9 cellular contexts compared by ENCODE assay signal in genomic region chr9:120919639-120920494, GRCh38. TPM values are rescaled to one million over a fixed set of nuclear protein-coding genes. Genes with fewer than 3 reads are reported as not detected.
DNase-seq lines count a peak whose midpoint lies in the region; ATAC-seq, FAIRE-seq and TF ChIP-seq lines count a peak whose summit lies in the region.
"Had no signal": no experiment of that assay in that cellular context is flagged by ENCODE, and none has a peak within 500 bp of the region (broad histone marks: within the 10 kb centered on the region; RNA-seq: fewer than 3 reads in every experiment).

No MANE protein-coding gene starts in this region.

- intact Hi-C loops in activated CD4-positive, alpha-beta T cell treated with anti-CD3 and anti-CD28 coated beads, Interleukin-2, amount 10 ng/mL, durations not matched to agents 24 days and 14 days (cut with micrococcal nuclease): loop anchor here (2.0 kb wide), 1 partner anchor 15 kb away; no protein-coding TSS in a partner anchor
- intact Hi-C loops in K562 (cut with micrococcal nuclease): no loop called here

- BruUV-seq in K562 (replicated peaks; lab: Mats Ljungman, UMichigan): no TSS peak

- peaks cover 72% of the 10 kb centered on the region for H3K4me1 Mint-ChIP-seq in activated CD4-positive, alpha-beta T cell treated with anti-CD3 and anti-CD28 coated beads, Interleukin-2, amount 10 ng/mL, durations not matched to agents 24 days and 14 days

- H3K36me3 ChIP-seq in K562 (ENCODE audit: control insufficient read depth, insufficient read depth, low read length): no peaks in the 10 kb centered on the region
- no peaks in the 10 kb centered on the region for H3K36me3 ChIP-seq in mesendoderm (ENCODE audit: control insufficient read depth, insufficient read depth, low read length)
- no peaks in the 10 kb centered on the region for H3K36me3 ChIP-seq in tibial nerve
- H3K36me3 ChIP-seq in osteoblast (ENCODE audit: insufficient read depth, low read length): no peaks in the 10 kb centered on the region

- H3K79me2 ChIP-seq in K562 (ENCODE audit: control insufficient read depth, insufficient read depth, low read length) (no peaks in the 10 kb centered on the region), mesendoderm (ENCODE audit: control insufficient read depth, insufficient read depth, low read length) (no peaks in the 10 kb centered on the region), osteoblast (ENCODE audit: insufficient read depth, low read length) (no peaks in the 10 kb centered on the region)

- no peak overlapping the region for H2AK5ac ChIP-seq in mesendoderm (ENCODE audit: low read length)

- H3K9me3 Mint-ChIP-seq in activated CD4-positive, alpha-beta T cell treated with anti-CD3 and anti-CD28 coated beads, Interleukin-2, amount 10 ng/mL, durations not matched to agents 24 days and 14 days: no peaks in the 10 kb centered on the region

- in situ Hi-C loops in K562 (cut with MboI): no loop called here

- WGBS in K562 (ENCODE audit: insufficient coverage, low coverage, missing lambda C conversion rate): 54% methylated on average over 10 of the region's 10 CpGs
- WGBS in mesendoderm (ENCODE audit: extremely low coverage, insufficient coverage, low lambda C conversion rate): no CpG with 5 or more reads among the region's 10 CpGs
- 56 to 74% methylated on average over 10 of the region's 10 CpGs for WGBS in tibial nerve, 2 donors

- peak overlapping the region; percentile 96 for H3K27ac Mint-ChIP-seq in activated CD4-positive, alpha-beta T cell treated with anti-CD3 and anti-CD28 coated beads, Interleukin-2, amount 10 ng/mL, durations not matched to agents 24 days and 14 days

- TF ChIP-seq RAD21 in K562 (CRISPR knock-in tag; conservative IDR thresholded peaks at IDR 0.05 in 1 of 2, IDR thresholded peaks at IDR 0.05 in 1 of 2): no peak

- H2AFZ ChIP-seq in K562 (ENCODE audit: low read depth, low read length) (no peak overlapping the region; the same call in 1 of the 2 replicates), osteoblast (ENCODE audit: low read length) (no peak overlapping the region)

- peak overlapping the region; percentile 6 for H3K56ac ChIP-seq in mesendoderm (ENCODE audit: low read length)

- ATAC-seq in K562 (peak; percentile 69), GM19452 (IDR thresholded peaks at IDR 0.05; ENCODE audit: unreplicated experiment) (no peak)

- H3K9me3 ChIP-seq in K562 (replicated peaks; ENCODE audit: control insufficient read depth, insufficient read depth, low read depth, low read length): no peaks in the 10 kb centered on the region
- H3K9me3 ChIP-seq in tibial nerve: no peaks in the 10 kb centered on the region
- H3K9me3 ChIP-seq in osteoblast (ENCODE audit: low read depth, low read length): no peaks in the 10 kb centered on the region

- no peak overlapping the region for H2BK15ac ChIP-seq in mesendoderm (replicated peaks; ENCODE audit: low read depth)

- H3K79me1 ChIP-seq in mesendoderm (ENCODE audit: low read length): no peaks in the 10 kb centered on the region

- FAIRE-seq in K562 (lab: Jason Lieb, UNC): peak; percentile 44

- H2BK120ac ChIP-seq in mesendoderm (ENCODE audit: low read depth, low read length): no peak overlapping the region

- no peak overlapping the region for H4K5ac ChIP-seq in mesendoderm (ENCODE audit: low read length)

- no peak for DNase-seq in activated CD4-positive, alpha-beta T cell treated with anti-CD3 and anti-CD28 coated beads, Interleukin-2, amount 10 ng/mL, durations not matched to agents 24 days and 14 days
- no peak for DNase-seq in activated CD4-positive, alpha-beta T cell treated with anti-CD3 and anti-CD28 coated beads for 1 hour
- DNase-seq in K562 (ENCODE audit: extremely low read depth in 1 of 4, low spot score in 3 of 4) (no peak), mesendoderm (no peak), tibial nerve (ENCODE audit: low spot score in 2 of 2) (peak; percentile 63 to 75), osteoblast (ENCODE audit: insufficient read length, low spot score, missing footprints) (no peak), SW480 (ENCODE audit: low spot score) (no peak)
- DNase-seq: NCI-H446 treated with DMSO at 0.1 percent for 48 hours had no signal

- H3K27ac ChIP-seq in K562 (ENCODE audit: extremely low read depth, low read depth, low read length) (no peak overlapping the region), mesendoderm (ENCODE audit: low read depth, low read length) (no peak overlapping the region), tibial nerve (peak overlapping the region; percentile 60 to 95 (median 86)), osteoblast (ENCODE audit: low read depth, low read length) (no peak overlapping the region)

- POLR2A ChIA-PET in K562 (lab: Yijun Ruan, JAX): interaction anchor here (0.5 to 1.2 kb wide), 6 partner anchors 9 to 522 kb away, joined by 3 to 5 read pairs (median 3); no protein-coding TSS in a partner anchor

- peaks cover 14 to 31% of the 10 kb centered on the region in 2 experiments; a peak in 4 of 5 replicates for H3K4me1 ChIP-seq in K562 (replicated peaks in 1 of 2; ENCODE audit: control insufficient read depth in 2 of 2, insufficient read depth in 2 of 2, low read length in 2 of 2)
- H3K4me1 ChIP-seq in mesendoderm (ENCODE audit: control insufficient read depth, low read depth, low read length): peaks cover 4% of the 10 kb centered on the region
- H3K4me1 ChIP-seq in tibial nerve: peaks cover 5 to 72% (median 55%) of the 10 kb centered on the region in 4 donors
- peaks cover 21% of the 10 kb centered on the region for H3K4me1 ChIP-seq in osteoblast (ENCODE audit: insufficient read depth, low read length)

- H3K9me1 ChIP-seq in K562 (ENCODE audit: control insufficient read depth, insufficient read depth, low read length): no peaks in the 10 kb centered on the region

- no peak overlapping the region for H3K18ac ChIP-seq in mesendoderm (ENCODE audit: low read length)

- H3K27me3 ChIP-seq in K562 (ENCODE audit: control insufficient read depth in 2 of 2, insufficient read depth in 2 of 2, low read length in 2 of 2) (no peaks in the 10 kb centered on the region), mesendoderm (ENCODE audit: insufficient read depth, low read length, poor library complexity) (no peaks in the 10 kb centered on the region), tibial nerve (no peaks in the 10 kb centered on the region), osteoblast (ENCODE audit: insufficient read depth, low read length) (no peaks in the 10 kb centered on the region)

- no peak overlapping the region for H3K23ac ChIP-seq in mesendoderm (ENCODE audit: low read length)

- no peak overlapping the region for H2BK5ac ChIP-seq in mesendoderm (ENCODE audit: low read length)

- no peaks in the 10 kb centered on the region for H3K27me3 Mint-ChIP-seq in activated CD4-positive, alpha-beta T cell treated with anti-CD3 and anti-CD28 coated beads, Interleukin-2, amount 10 ng/mL, durations not matched to agents 24 days and 14 days

- H3K4ac ChIP-seq in mesendoderm (ENCODE audit: low read depth, low read length): no peak overlapping the region

- TF ChIP-seq POLR2A in K562 (conservative IDR thresholded peaks at IDR 0.05) (no peak), tibial nerve (IDR thresholded peaks at IDR 0.05) (no peak)

- H3K4me3 Mint-ChIP-seq in activated CD4-positive, alpha-beta T cell treated with anti-CD3 and anti-CD28 coated beads, Interleukin-2, amount 10 ng/mL, durations not matched to agents 24 days and 14 days: peak overlapping the region; percentile 93

- CTCF ChIA-PET in K562 (lab: Yijun Ruan, JAX; ENCODE audit: low intra/inter-chr PET ratio): no interaction called here

- H3K9ac ChIP-seq in K562 (ENCODE audit: insufficient read depth in 1 of 2, low read depth in 2 of 2, low read length in 2 of 2): peak overlapping the region in 1 of 2 experiments; percentile 24; a peak in 1 of 4 replicates
- no peak overlapping the region for H3K9ac ChIP-seq in mesendoderm (ENCODE audit: low read length)

- H3K4me3 ChIP-seq in K562 (no peak overlapping the region), mesendoderm (ENCODE audit: low read length) (no peak overlapping the region), tibial nerve (no peak overlapping the region), osteoblast (ENCODE audit: insufficient read depth, low read length) (no peak overlapping the region)

- TF ChIP-seq EP300 in K562 (IDR thresholded peaks at IDR 0.05; ENCODE audit: low read length): no peak
- TF ChIP-seq EP300 in tibial nerve (IDR thresholded peaks at IDR 0.05): peak in 1 of 2 donors; percentile 64

- no peak overlapping the region; the same call in 1 of the 2 replicates for H3K4me2 ChIP-seq in K562 (ENCODE audit: insufficient read depth, low read length)
- H3K4me2 ChIP-seq in mesendoderm (ENCODE audit: low read length): no peak overlapping the region
- H3K4me2 ChIP-seq in osteoblast (ENCODE audit: insufficient read depth, low read length): no peak overlapping the region

- no peaks in the 10 kb centered on the region for H4K20me1 ChIP-seq in K562 (replicated peaks; ENCODE audit: control insufficient read depth, insufficient read depth, low read length)
- no peaks in the 10 kb centered on the region for H4K20me1 ChIP-seq in osteoblast (ENCODE audit: insufficient read depth, low read length)

- peaks cover 94% of the 10 kb centered on the region for H3K36me3 Mint-ChIP-seq in activated CD4-positive, alpha-beta T cell treated with anti-CD3 and anti-CD28 coated beads, Interleukin-2, amount 10 ng/mL, durations not matched to agents 24 days and 14 days (ENCODE audit: low read depth)

- TF ChIP-seq CTCF in K562 (IDR thresholded peaks at IDR 0.05 in 2 of 3, conservative IDR thresholded peaks at IDR 0.05 in 1 of 3; ENCODE audit: insufficient read depth in 2 of 3, low read depth in 1 of 3, low read length in 3 of 3) (no peak), tibial nerve (IDR thresholded peaks at IDR 0.05) (no peak), osteoblast (IDR thresholded peaks at IDR 0.05; ENCODE audit: extremely low read depth, low read depth, low read length) (no peak)

- no peak overlapping the region for H4K8ac ChIP-seq in mesendoderm (ENCODE audit: low read depth, low read length)

RNA-seq across cellular contexts. Expression of gene TRAF1, which starts 6.7 kb away (rescaled TPM):
- 164 and 166 TPM in 2 replicates for total RNA-seq in activated CD4-positive, alpha-beta T cell treated with anti-CD3 and anti-CD28 coated beads, Interleukin-2, amount 10 ng/mL, durations not matched to agents 24 days and 14 days
- 2.6 and 5.9 TPM in 2 replicates for total RNA-seq in K562 (2011; cell fraction: chromatin; rRNA removed; ENCODE audit: low replicate concordance)
- total RNA-seq in K562 (2011; cell fraction: nucleolus; rRNA removed): 3.0 and 4.3 TPM in 2 replicates
- 2.1 and 2.3 TPM in 2 replicates for total RNA-seq in K562 (2011; cell fraction: nucleoplasm; rRNA removed)
- not detected in 2 replicates for total RNA-seq in K562 (2014; rRNA removed)
- total RNA-seq in K562 (2014; rRNA removed; fragmentation: Illumina TruSeq; extraction: Trizol): 0.04 TPM in 1 of 2 replicates, not detected in the other
- total RNA-seq in K562 (2015; rRNA removed; fragmentation: Illumina TruSeq; extraction: Trizol): 0.04 TPM in 1 of 2 replicates, not detected in the other
- total RNA-seq in K562 (2021): 0.38 and 0.47 TPM in 2 replicates
- 0.37 and 1.1 TPM in 2 replicates for polyA plus RNA-seq in K562 (2011; rRNA removed)
- 0.29 and 1.3 TPM in 2 replicates for polyA plus RNA-seq in K562 (2011; cell fraction: cytosol; rRNA removed)
- 0.18 and 1.4 TPM in 2 replicates for polyA plus RNA-seq in K562 (2011; cell fraction: nucleus; rRNA removed)
- 0.13 and 0.18 TPM in 2 replicates for polyA plus RNA-seq in K562 (2012)
- polyA plus RNA-seq in K562 (2014; fragmentation: Illumina TruSeq; extraction: Trizol): 0.06 and 0.12 TPM in 2 replicates
- under 1 TPM in 1 of 2 experiments, not detected in 1; 0.01 TPM for polyA plus RNA-seq in K562 (2014; fragmentation: Nextera tagmentation; extraction: Ambion mirVana)
- polyA plus RNA-seq in K562 (2014; rRNA removed): 0.01 and 0.03 TPM in 2 replicates
- polyA minus RNA-seq in K562 (2011; rRNA and poly(A)+ RNA removed): 1.3 and 3.1 TPM in 2 replicates
- polyA minus RNA-seq in K562 (2011; cell fraction: cytosol; rRNA and poly(A)+ RNA removed): 0.76 TPM in 1 of 2 replicates, not detected in the other
- polyA minus RNA-seq in K562 (2011; cell fraction: nucleus; rRNA and poly(A)+ RNA removed): 0.89 and 2.3 TPM in 2 replicates
- polyA plus RNA-seq in mesendoderm (2013, experiment 1 of 2): 0.29 TPM
- 0.27 TPM for polyA plus RNA-seq in mesendoderm (2013, experiment 2 of 2)
- total RNA-seq in tibial nerve: 10 to 100 TPM; 12.3 to 21.0 (median 19.8) TPM
- total RNA-seq in osteoblast: 0.88 and 1.8 TPM in 2 replicates

RNA-seq across cellular contexts. Expression of gene PHF19, which starts 42.9 kb away (rescaled TPM):
- 132 and 144 TPM in 2 replicates for total RNA-seq in activated CD4-positive, alpha-beta T cell treated with anti-CD3 and anti-CD28 coated beads, Interleukin-2, amount 10 ng/mL, durations not matched to agents 24 days and 14 days
- total RNA-seq in K562 (2011; cell fraction: chromatin; rRNA removed; ENCODE audit: low replicate concordance): 622 and 1,187 TPM in 2 replicates
- total RNA-seq in K562 (2011; cell fraction: nucleolus; rRNA removed): 570 and 625 TPM in 2 replicates
- 592 and 663 TPM in 2 replicates for total RNA-seq in K562 (2011; cell fraction: nucleoplasm; rRNA removed)
- total RNA-seq in K562 (2014; rRNA removed) (255 and 312 TPM in 2 replicates), K562 (2014; rRNA removed; fragmentation: Illumina TruSeq; extraction: Trizol) (191 and 211 TPM in 2 replicates), K562 (2015; rRNA removed; fragmentation: Illumina TruSeq; extraction: Trizol) (240 and 241 TPM in 2 replicates), K562 (2021) (372 and 373 TPM in 2 replicates), tibial nerve (10 to 100 TPM; 31.2 to 61.6 (median 44.3) TPM), osteoblast (13.8 and 16.6 TPM in 2 replicates)
- polyA plus RNA-seq in K562 (2011; rRNA removed) (403 and 414 TPM in 2 replicates), K562 (2014; fragmentation: Illumina TruSeq; extraction: Trizol) (292 and 365 TPM in 2 replicates), K562 (2014; fragmentation: Nextera tagmentation; extraction: Ambion mirVana) (100 to 1,000 TPM in 1 of 2 experiments, 10 to 100 TPM in 1; 95.8 to 140 TPM), K562 (2014; rRNA removed) (312 TPM in 2 replicates)
- polyA plus RNA-seq in K562 (2011; cell fraction: cytosol; rRNA removed): 475 and 721 TPM in 2 replicates
- 1,109 and 1,436 TPM in 2 replicates for polyA plus RNA-seq in K562 (2011; cell fraction: nucleus; rRNA removed)
- polyA plus RNA-seq in K562 (2012): 275 and 342 TPM in 2 replicates
- polyA minus RNA-seq in K562 (2011; rRNA and poly(A)+ RNA removed): 333 and 440 TPM in 2 replicates
- polyA minus RNA-seq in K562 (2011; cell fraction: cytosol; rRNA and poly(A)+ RNA removed): 286 and 300 TPM in 2 replicates
- 297 and 330 TPM in 2 replicates for polyA minus RNA-seq in K562 (2011; cell fraction: nucleus; rRNA and poly(A)+ RNA removed)
- polyA plus RNA-seq in mesendoderm (2013, experiment 1 of 2): 11.6 TPM
- polyA plus RNA-seq in mesendoderm (2013, experiment 2 of 2): 12.8 TPM

Comparison
In these comparisons a context has a peak if more than half of its experiments do, and no peak if none do; other contexts are left out.
1. DNase-seq: peak in tibial nerve (2 of 2); none in activated CD4-positive, alpha-beta T cell treated with anti-CD3 and anti-CD28 coated beads, Interleukin-2, amount 10 ng/mL, durations not matched to agents 24 days and 14 days (single experiment), activated CD4-positive, alpha-beta T cell treated with anti-CD3 and anti-CD28 coated beads for 1 hour (single experiment), K562 (0 of 4), mesendoderm (single experiment), osteoblast (single experiment) and SW480 (single experiment).
2. H3K27ac ChIP-seq: peak in tibial nerve (4 of 4); none in K562 (single experiment), mesendoderm (single experiment) and osteoblast (single experiment).